Comparison of ENCODE assay signal across 8 cellular contexts in the genomic region with DNA sequence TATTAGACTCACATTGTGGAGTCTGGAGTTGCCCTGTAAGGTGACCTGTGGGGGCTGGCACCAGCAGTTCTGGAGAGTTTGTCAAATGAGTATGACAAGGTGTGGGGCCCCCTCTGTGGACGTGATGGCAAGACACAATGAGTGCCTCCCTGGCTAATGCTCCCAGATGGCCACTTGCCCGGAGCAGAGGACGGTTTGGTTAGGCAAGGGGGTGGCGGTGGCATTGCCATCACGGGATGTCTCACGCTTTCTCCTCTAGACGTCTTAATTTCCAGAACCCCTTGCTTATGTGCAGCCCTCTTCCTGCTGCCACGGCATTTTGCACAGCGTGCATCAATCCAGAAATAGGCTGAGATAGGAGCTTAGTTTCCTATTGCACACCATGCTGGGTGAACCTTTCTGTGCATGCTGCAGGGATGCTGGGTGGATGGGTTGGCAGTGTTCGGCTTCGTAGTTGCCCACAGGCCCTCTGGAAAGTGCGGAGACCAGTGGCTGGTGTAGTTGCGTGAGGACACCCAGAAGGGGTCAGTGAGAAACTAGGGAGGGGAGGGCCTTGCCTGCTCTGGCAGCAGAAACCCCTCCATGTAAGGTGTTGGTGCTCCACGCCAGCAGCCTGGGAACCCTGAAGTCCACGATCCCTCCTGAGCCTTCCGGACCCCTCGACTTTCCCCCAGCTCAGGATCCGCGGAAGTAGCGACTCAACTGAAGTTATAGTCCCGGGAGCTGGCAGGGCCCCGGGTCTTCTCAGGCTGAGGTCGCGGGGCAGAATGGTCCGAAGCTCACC. TPM values are rescaled to one million over a fixed set of nuclear protein-coding genes. Genes with fewer than 3 reads are reported as not detected.
DNase-seq lines count a peak whose midpoint lies in the region; ATAC-seq, FAIRE-seq and TF ChIP-seq lines count a peak whose summit lies in the region.

No MANE protein-coding gene starts in this region.

- FAIRE-seq in RCC 7860 (lab: Jason Lieb, UNC): no peak

- 0 out of 2 replicates have a peak, but pooled peaks cover 5% of the 10 kb centered on the region for H3K4me1 ChIP-seq in Caco-2

- no peaks in the 10 kb centered on the region; the same call in 1 of the 2 replicates for H3K36me3 ChIP-seq in Caco-2 (ENCODE audit: control insufficient read depth, insufficient read depth, low read length)

- H3K27me3 Mint-ChIP-seq in Caco-2 (ENCODE audit: insufficient read depth, unreplicated experiment): peaks cover 5% of the 10 kb centered on the region

- peak in 1 of 2 experiments; percentile 16 for TF ChIP-seq CTCF in Caco-2 (IDR thresholded peaks at IDR 0.05; ENCODE audit: insufficient read depth in 1 of 2, low read depth in 1 of 2, low read length in 1 of 2, severe bottlenecking in 1 of 2, unreplicated experiment in 1 of 2)

- peaks cover 22% of the 10 kb centered on the region for H3K36me3 Mint-ChIP-seq in Caco-2 (ENCODE audit: insufficient read depth, unreplicated experiment)

- no peaks in the 10 kb centered on the region for H3K9me3 ChIP-seq in Caco-2

- H3K27ac Mint-ChIP-seq in Caco-2 (ENCODE audit: unreplicated experiment): peak overlapping the region; percentile 98

- no peaks in the 10 kb centered on the region for H3K9me3 Mint-ChIP-seq in Caco-2 (ENCODE audit: unreplicated experiment)

- POLR2A ChIA-PET in Caco-2 (lab: Charles Lee): interaction anchor here (0.5 to 1.7 kb wide), 19 partner anchors 10 to 1502 kb away, joined by 3 to 15 read pairs (median 4); partner anchors contain the start of genes CEBPA, CEBPG, CEP89 and FAAP24

- peaks cover 13% of the 10 kb centered on the region for H3K4me1 Mint-ChIP-seq in Caco-2 (ENCODE audit: low read depth, unreplicated experiment)

- intact Hi-C loops in Caco-2 (cut with micrococcal nuclease; ENCODE audit: unreplicated experiment): loop anchor here (2.0 to 5.0 kb wide), 2 partner anchors 49 to 126 kb away; partner anchors contain the start of gene CEBPA

- peak overlapping the region; percentile 94 for H3K4me3 Mint-ChIP-seq in Caco-2 (ENCODE audit: unreplicated experiment)

- CTCF ChIA-PET in Caco-2 (lab: Charles Lee): interaction anchor here (0.6 to 1.8 kb wide), 14 partner anchors 10 to 602 kb away, joined by 3 to 14 read pairs (median 4); partner anchors contain the start of genes CEBPA and CEBPG

- TSS peak; percentile 61 for BruUV-seq in Caco-2 (replicated peaks; lab: Mats Ljungman, UMichigan)

- H3K27me3 ChIP-seq in Caco-2 (replicated peaks; ENCODE audit: control insufficient read depth, insufficient read depth, low read length): no peaks in the 10 kb centered on the region

- ATAC-seq in HG02571 (IDR thresholded peaks at IDR 0.05; ENCODE audit: unreplicated experiment): peak; percentile 2
- peak; percentile 1 for ATAC-seq in left lobe of liver

- DNase-seq in Caco-2 (peak; percentile 69 to 70), SK-MEL-5 (ENCODE audit: low read depth, low spot score) (peak; percentile 15), cerebellum (ENCODE audit: low spot score) (peak; percentile 24), left lobe of liver (ENCODE audit: low spot score) (no peak), superior temporal gyrus (ENCODE audit: extremely low spot score) (peak; percentile 50), RCC 7860 (ENCODE audit: low spot score) (no peak), NCI-H1105 treated with DMSO at 0.1 percent for 48 hours (lab: John Stamatoyannopoulos, UW) (no peak)

- in situ Hi-C loops in SK-MEL-5 (cut with HindIII; ENCODE audit: low pct_unique_long_range_greater_than_20kb, low sequenced_read_pairs): no loop called here

- H3K4me3 ChIP-seq in Caco-2 (ENCODE audit: low read depth, low read length): peak overlapping the region; percentile 79

RNA-seq across cellular contexts. Expression of gene LRP3, which starts 18.1 kb away (rescaled TPM):
- total RNA-seq in Caco-2 (2022) (21.3 and 22.8 TPM in 2 replicates), cerebellum (40.0 TPM), left lobe of liver (45.7 TPM)
- 27.7 and 30.2 TPM in 2 replicates for total RNA-seq in SK-MEL-5 (2014; rRNA removed; shearing (Covaris generic))
- polyA plus RNA-seq in SK-MEL-5 (2015; cell fraction: cytosol; rRNA removed): 38.5 and 54.7 TPM in 2 replicates
- 28.8 and 58.3 TPM in 2 replicates for polyA plus RNA-seq in SK-MEL-5 (2015; cell fraction: nucleus; rRNA removed)

RNA-seq across cellular contexts. Expression of gene WDR88, which starts 44.2 kb away (rescaled TPM):
- total RNA-seq in Caco-2 (2022) (0.20 and 0.37 TPM in 2 replicates), cerebellum (not detected), left lobe of liver (not detected)
- not detected in 2 replicates for total RNA-seq in SK-MEL-5 (2014; rRNA removed; shearing (Covaris generic))
- polyA plus RNA-seq in SK-MEL-5 (2015; cell fraction: cytosol; rRNA removed): not detected in 2 replicates
- polyA plus RNA-seq in SK-MEL-5 (2015; cell fraction: nucleus; rRNA removed): not detected in 2 replicates

RNA-seq across cellular contexts. Expression of gene SLC7A10, which starts 49.6 kb away (rescaled TPM):
- total RNA-seq in Caco-2 (2022): not detected in 2 replicates
- not detected in 2 replicates for total RNA-seq in SK-MEL-5 (2014; rRNA removed; shearing (Covaris generic))
- 0.15 TPM in 1 of 2 replicates, not detected in the other for polyA plus RNA-seq in SK-MEL-5 (2015; cell fraction: cytosol; rRNA removed)
- polyA plus RNA-seq in SK-MEL-5 (2015; cell fraction: nucleus; rRNA removed): not detected in 2 replicates
- total RNA-seq in cerebellum: 1.3 TPM
- total RNA-seq in left lobe of liver: not detected

Comparison
In these comparisons a context has a peak if more than half of its experiments do, and no peak if none do; other contexts are left out.
1. DNase-seq: peak in Caco-2 (2 of 2), SK-MEL-5 (single experiment), cerebellum (single experiment) and superior temporal gyrus (single experiment); none in left lobe of liver (single experiment), RCC 7860 (single experiment) and NCI-H1105 treated with DMSO at 0.1 percent for 48 hours (single experiment).